9 cellular contexts compared by ENCODE assay signal in genomic region chr17:47821031-47821423, GRCh38. TPM values are rescaled to one million over a fixed set of nuclear protein-coding genes. Genes with fewer than 3 reads are reported as not detected.
A peak's percentile ranks its signal among the peaks of the same experiment; 100 is the strongest.
DNase-seq lines count a peak whose midpoint lies in the region; ATAC-seq lines count a peak whose summit lies in the region.
"Had no signal": no experiment of that assay in that cellular context is flagged by ENCODE, and none has a peak within 500 bp of the region (broad histone marks: within the 10 kb centered on the region; RNA-seq: fewer than 3 reads in every experiment).

No MANE protein-coding gene starts in this region.

- H3K36me3 Mint-ChIP-seq in activated CD4-positive, alpha-beta memory T cell treated with anti-CD3 and anti-CD28 coated beads, Interleukin-2, amount 10 ng/mL, durations not matched to agents 7 days and 5 days (ENCODE audit: low read depth): peaks cover 34% of the 10 kb centered on the region
- H3K36me3 Mint-ChIP-seq in stimulated activated memory B cell treated with anti-CD40 and anti-IgM and Interleukin-4, amounts not matched to agents 10 μg/mL and 1 μg/mL and 100 μg/mL, for 72 hours: peaks cover 40% of the 10 kb centered on the region

- no peaks in the 10 kb centered on the region for H3K27me3 Mint-ChIP-seq in activated CD4-positive, alpha-beta memory T cell treated with anti-CD3 and anti-CD28 coated beads, Interleukin-2, amount 10 ng/mL, durations not matched to agents 7 days and 5 days
- H3K27me3 Mint-ChIP-seq in stimulated activated memory B cell treated with anti-CD40 and anti-IgM and Interleukin-4, amounts not matched to agents 10 μg/mL and 1 μg/mL and 100 μg/mL, for 72 hours: no peaks in the 10 kb centered on the region

- H3K36me3 ChIP-seq in iPS-18a (ENCODE audit: control insufficient read depth, low read depth, low read length): peaks cover 13% of the 10 kb centered on the region

- peak overlapping the region; percentile 98 for H3K4me3 Mint-ChIP-seq in activated CD4-positive, alpha-beta memory T cell treated with anti-CD3 and anti-CD28 coated beads, Interleukin-2, amount 10 ng/mL, durations not matched to agents 7 days and 5 days
- peak overlapping the region; percentile 94 for H3K4me3 Mint-ChIP-seq in stimulated activated memory B cell treated with anti-CD40 and anti-IgM and Interleukin-4, amounts not matched to agents 10 μg/mL and 1 μg/mL and 100 μg/mL, for 72 hours

- no peak overlapping the region for H3K27ac ChIP-seq in iPS-18a (ENCODE audit: low read length)
- H3K27ac ChIP-seq: 22Rv1 had no signal

- peaks cover 28% of the 10 kb centered on the region for H3K4me1 Mint-ChIP-seq in activated CD4-positive, alpha-beta memory T cell treated with anti-CD3 and anti-CD28 coated beads, Interleukin-2, amount 10 ng/mL, durations not matched to agents 7 days and 5 days
- peaks cover 29% of the 10 kb centered on the region for H3K4me1 Mint-ChIP-seq in stimulated activated memory B cell treated with anti-CD40 and anti-IgM and Interleukin-4, amounts not matched to agents 10 μg/mL and 1 μg/mL and 100 μg/mL, for 72 hours

- H3K4me1 ChIP-seq in iPS-18a (ENCODE audit: control insufficient read depth, low read depth, low read length): no peaks in the 10 kb centered on the region

- H3K27ac Mint-ChIP-seq in activated CD4-positive, alpha-beta memory T cell treated with anti-CD3 and anti-CD28 coated beads, Interleukin-2, amount 10 ng/mL, durations not matched to agents 7 days and 5 days: peak overlapping the region; percentile 83
- H3K27ac Mint-ChIP-seq in stimulated activated memory B cell treated with anti-CD40 and anti-IgM and Interleukin-4, amounts not matched to agents 10 μg/mL and 1 μg/mL and 100 μg/mL, for 72 hours: peak overlapping the region; percentile 92

- CTCF ChIA-PET in activated CD4-positive, alpha-beta memory T cell treated with anti-CD3 and anti-CD28 coated beads, Interleukin-2, amount 10 ng/mL, durations not matched to agents 7 days and 5 days (lab: Charles Lee): interaction anchor here (1.8 to 2.6 kb wide), 3 partner anchors 10 to 122 kb away, joined by 7 to 13 read pairs (median 7); partner anchors contain the start of genes LRRC46, MRPL10 and SCRN2

- H3K27me3 ChIP-seq in iPS-18a (ENCODE audit: control insufficient read depth, insufficient read depth, low read length): no peaks in the 10 kb centered on the region

- H3K9me3 ChIP-seq in iPS-18a (ENCODE audit: control insufficient read depth, low read depth, low read length): no peaks in the 10 kb centered on the region

- POLR2A ChIA-PET in activated CD4-positive, alpha-beta memory T cell treated with anti-CD3 and anti-CD28 coated beads, Interleukin-2, amount 10 ng/mL, durations not matched to agents 7 days and 5 days (lab: Charles Lee): interaction anchor here (1.2 to 3.1 kb wide), 8 partner anchors 9 to 133 kb away, joined by 3 to 76 read pairs (median 4); partner anchors contain the start of genes LRRC46, MRPL10, SCRN2 and SP2

- peak overlapping the region; percentile 75 for H3K4me3 ChIP-seq in iPS-18a (ENCODE audit: low read length)

- DNase-seq in NCI-H146 (lab: John Stamatoyannopoulos, UW): peak; percentile 8
- DNase-seq in NCI-H146 treated with DMSO at 0.1 percent for 48 hours (lab: John Stamatoyannopoulos, UW; ENCODE audit: unreplicated experiment): no peak
- no peak for DNase-seq in activated CD4-positive, alpha-beta memory T cell treated with anti-CD3 and anti-CD28 coated beads, Interleukin-2, amount 10 ng/mL, durations not matched to agents 7 days and 5 days

- no peak overlapping the region for H3K9ac ChIP-seq in iPS-18a (ENCODE audit: low read length)

- ATAC-seq in stimulated activated memory B cell treated with anti-CD40 and anti-IgM and Interleukin-4, amounts not matched to agents 10 μg/mL and 1 μg/mL and 100 μg/mL, for 72 hours: no peak
- ATAC-seq in HG03039 (IDR thresholded peaks at IDR 0.05; ENCODE audit: unreplicated experiment) (no peak), GM18519 (IDR thresholded peaks at IDR 0.05; ENCODE audit: low FRiP score, unreplicated experiment) (no peak), HG03139 (IDR thresholded peaks at IDR 0.05; ENCODE audit: unreplicated experiment) (no peak)

- no peaks in the 10 kb centered on the region for H3K9me3 Mint-ChIP-seq in activated CD4-positive, alpha-beta memory T cell treated with anti-CD3 and anti-CD28 coated beads, Interleukin-2, amount 10 ng/mL, durations not matched to agents 7 days and 5 days
- H3K9me3 Mint-ChIP-seq in stimulated activated memory B cell treated with anti-CD40 and anti-IgM and Interleukin-4, amounts not matched to agents 10 μg/mL and 1 μg/mL and 100 μg/mL, for 72 hours: no peaks in the 10 kb centered on the region

RNA-seq across cellular contexts. Expression of gene OSBPL7, which starts 0.6 kb away (rescaled TPM):
- 10 to 100 TPM; 33.2 to 36.1 TPM for total RNA-seq in activated CD4-positive, alpha-beta memory T cell treated with anti-CD3 and anti-CD28 coated beads, Interleukin-2, amount 10 ng/mL, durations not matched to agents 7 days and 5 days

RNA-seq across cellular contexts. Expression of gene MRPL10, which starts 10.3 kb away (rescaled TPM):
- 10 to 100 TPM; 91.5 to 95.7 TPM for total RNA-seq in activated CD4-positive, alpha-beta memory T cell treated with anti-CD3 and anti-CD28 coated beads, Interleukin-2, amount 10 ng/mL, durations not matched to agents 7 days and 5 days

RNA-seq across cellular contexts. Expression of gene LRRC46, which starts 10.4 kb away (rescaled TPM):
- under 1 TPM; 0.45 to 0.53 TPM for total RNA-seq in activated CD4-positive, alpha-beta memory T cell treated with anti-CD3 and anti-CD28 coated beads, Interleukin-2, amount 10 ng/mL, durations not matched to agents 7 days and 5 days

RNA-seq across cellular contexts. Expression of gene SCRN2, which starts 20.0 kb away (rescaled TPM):
- 10 to 100 TPM; 29.1 to 29.8 TPM for total RNA-seq in activated CD4-positive, alpha-beta memory T cell treated with anti-CD3 and anti-CD28 coated beads, Interleukin-2, amount 10 ng/mL, durations not matched to agents 7 days and 5 days

RNA-seq across cellular contexts. Expression of gene SP6, which starts 29.9 kb away (rescaled TPM):
- under 1 TPM; 0.10 to 0.15 TPM for total RNA-seq in activated CD4-positive, alpha-beta memory T cell treated with anti-CD3 and anti-CD28 coated beads, Interleukin-2, amount 10 ng/mL, durations not matched to agents 7 days and 5 days
